Comparison of ENCODE assay signal across 7 cellular contexts in the genomic region with DNA sequence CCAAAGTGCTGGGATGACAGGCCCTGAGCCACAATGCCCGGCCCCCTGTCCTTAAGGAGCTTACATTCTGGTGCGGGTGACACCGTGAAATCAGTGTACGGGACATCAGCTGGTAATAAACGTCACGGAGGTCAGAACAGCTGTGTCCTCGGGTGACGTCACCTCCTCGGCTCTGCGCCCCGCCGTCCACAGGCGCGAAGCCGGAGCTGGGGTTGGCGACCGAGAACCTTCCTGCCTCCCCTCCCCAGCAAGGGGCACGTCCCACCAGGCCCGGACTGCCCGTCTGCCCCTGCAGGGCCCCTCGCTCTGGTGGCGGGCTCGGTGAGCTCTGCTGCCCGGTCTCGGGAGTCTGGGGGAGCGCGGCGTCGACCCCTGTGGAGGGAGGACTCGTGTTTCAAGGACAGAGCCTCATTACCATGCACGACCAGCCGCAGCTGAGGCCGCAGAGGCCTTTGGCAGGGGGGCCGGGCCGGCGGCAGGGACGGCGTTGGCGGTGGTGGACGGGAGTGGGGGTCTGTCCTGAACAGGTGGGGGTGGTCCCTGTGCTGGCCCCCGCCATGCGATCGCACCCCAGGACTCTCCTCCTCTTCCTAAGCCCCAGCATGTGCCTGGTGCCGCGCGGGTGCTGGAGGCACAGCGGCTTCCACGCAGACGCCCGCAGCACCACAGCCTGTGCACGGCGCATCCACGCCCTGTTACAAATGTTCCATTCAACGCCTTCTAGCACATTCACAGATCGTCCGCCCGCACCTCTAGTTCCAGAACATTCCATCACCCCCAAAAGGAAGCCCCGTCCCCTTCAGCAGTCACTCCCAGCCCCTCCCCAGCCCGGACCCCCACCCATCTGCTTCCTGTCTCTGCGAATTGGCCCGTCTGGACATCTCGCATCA. TPM values are rescaled to one million over a fixed set of nuclear protein-coding genes. Genes with fewer than 3 reads are reported as not detected.
DNase-seq lines count a peak whose midpoint lies in the region; ATAC-seq, FAIRE-seq and TF ChIP-seq lines count a peak whose summit lies in the region.
"Had no signal": no experiment of that assay in that cellular context is flagged by ENCODE, and none has a peak within 500 bp of the region (broad histone marks: within the 10 kb centered on the region; RNA-seq: fewer than 3 reads in every experiment).

No MANE protein-coding gene starts in this region.

- H3K27ac ChIP-seq in CD4-positive, alpha-beta memory T cell (ENCODE audit: low read depth, low read length) = no peak overlapping the region
- H3K27ac ChIP-seq in GM12878 (ENCODE audit: control insufficient read depth, insufficient read depth) (no peak overlapping the region), right lobe of liver (no peak overlapping the region), prostate gland (no peak overlapping the region), OCI-LY7 (ENCODE audit: low read depth, low read length, poor library complexity, severe bottlenecking) (no peak overlapping the region)

- H3K27me3 Mint-ChIP-seq in CD4-positive, alpha-beta memory T cell = peaks cover 10 to 24% of the 10 kb centered on the region in 2 donors

- H3K9me3 ChIP-seq in CD4-positive, alpha-beta memory T cell (ENCODE audit: control insufficient read depth in 1 of 2, low read length in 2 of 2) = no peaks in the 10 kb centered on the region
- no peaks in the 10 kb centered on the region for H3K9me3 ChIP-seq in GM12878 (replicated peaks; ENCODE audit: control insufficient read depth, insufficient read depth, low read length)
- no peaks in the 10 kb centered on the region for H3K9me3 ChIP-seq in right lobe of liver
- no peaks in the 10 kb centered on the region for H3K9me3 ChIP-seq in prostate gland
- H3K9me3 ChIP-seq in OCI-LY7 (ENCODE audit: low read length) = no peaks in the 10 kb centered on the region

- 8% methylated on average over 55 of the region's 62 CpGs for WGBS in GM12878 (ENCODE audit: insufficient coverage, insufficient replicate concordance, low lambda C conversion rate, missing lambda C conversion rate)
- WGBS in right lobe of liver (ENCODE audit: insufficient coverage, low coverage, low lambda C conversion rate, missing lambda C conversion rate) = 21% methylated on average over 17 of the region's 62 CpGs
- WGBS in prostate gland = 23% methylated on average over 56 of the region's 62 CpGs

- BruUV-seq in GM12878 (replicated peaks; lab: Mats Ljungman, UMichigan) (no TSS peak), OCI-LY7 (replicated peaks; lab: Mats Ljungman, UMichigan) (no TSS peak)

- H3K27me3 ChIP-seq in CD4-positive, alpha-beta memory T cell (ENCODE audit: insufficient read depth, low read length) = peaks cover 19% of the 10 kb centered on the region
- peaks cover 9 to 15% of the 10 kb centered on the region in 2 experiments for H3K27me3 ChIP-seq in GM12878 (replicated peaks in 1 of 2; ENCODE audit: control insufficient read depth in 2 of 2, insufficient read depth in 2 of 2, low read length in 1 of 2)
- no peaks in the 10 kb centered on the region for H3K27me3 ChIP-seq in right lobe of liver
- H3K27me3 ChIP-seq in prostate gland (replicated peaks; ENCODE audit: insufficient read depth) = peaks cover 11% of the 10 kb centered on the region

- peaks cover 0 to 2% (median 0%) of the 10 kb centered on the region in 8 donors for H3K9me3 Mint-ChIP-seq in CD4-positive, alpha-beta memory T cell

- H3K9me2 ChIP-seq in OCI-LY7 (ENCODE audit: insufficient read depth, low read length) = no peaks in the 10 kb centered on the region

- TF ChIP-seq RAD21 in GM12878 (IDR thresholded peaks at IDR 0.05; ENCODE audit: insufficient read depth, low read depth, low read length) = no peak

- SMC1A ChIA-PET in GM12878 (lab: Charles Lee; ENCODE audit: uncharacterized antibody, unreplicated experiment) = interaction anchor here (1.1 to 1.6 kb wide), 2 partner anchors 13 to 90 kb away, joined by 3 to 6 read pairs; no protein-coding TSS in a partner anchor

- no peak for FAIRE-seq in GM12878 (lab: Jason Lieb, UNC)

- no peaks in the 10 kb centered on the region for H3K36me3 ChIP-seq in CD4-positive, alpha-beta memory T cell (ENCODE audit: insufficient read depth, low read length)
- H3K36me3 ChIP-seq in GM12878 (ENCODE audit: control insufficient read depth in 2 of 2, insufficient read depth in 2 of 2, low read length in 1 of 2) = no peaks in the 10 kb centered on the region
- no peaks in the 10 kb centered on the region for H3K36me3 ChIP-seq in right lobe of liver
- H3K36me3 ChIP-seq in prostate gland = no peaks in the 10 kb centered on the region
- no peaks in the 10 kb centered on the region for H3K36me3 ChIP-seq in OCI-LY7 (ENCODE audit: insufficient read depth, low read length)

- H2AFZ ChIP-seq in GM12878 (ENCODE audit: control insufficient read depth, low read depth, low read length) (no peak overlapping the region), OCI-LY7 (ENCODE audit: low read length) (no peak overlapping the region)

- H3K4me3 Mint-ChIP-seq in CD4-positive, alpha-beta memory T cell = peak overlapping the region in 7 of 8 donors; percentile 48 to 80 (median 65)

- in situ Hi-C loops in GM12878 (cut with MboI) = no loop called here

- H3K4me2 ChIP-seq in GM12878 (ENCODE audit: control insufficient read depth, insufficient read depth) = no peak overlapping the region
- no peak overlapping the region for H3K4me2 ChIP-seq in OCI-LY7 (ENCODE audit: low read length)

- no peak for TF ChIP-seq CTCF in GM12878 (IDR thresholded peaks at IDR 0.05 in 2 of 3, conservative IDR thresholded peaks at IDR 0.05 in 1 of 3; ENCODE audit: control insufficient read depth in 2 of 3, extremely low read depth in 1 of 3, insufficient read depth in 1 of 3, low read depth in 3 of 3, low read length in 3 of 3)
- no peak for TF ChIP-seq CTCF in right lobe of liver (IDR thresholded peaks at IDR 0.05)
- TF ChIP-seq CTCF in prostate gland (IDR thresholded peaks at IDR 0.05) = no peak
- TF ChIP-seq CTCF in OCI-LY7 (conservative IDR thresholded peaks at IDR 0.05; ENCODE audit: low read length) = no peak

- CTCF ChIA-PET in CD4-positive, alpha-beta memory T cell (lab: Charles Lee; ENCODE audit: partially characterized antibody) = no interaction called here
- CTCF ChIA-PET in GM12878 (lab: Yijun Ruan, JAX) = interaction anchor here (0.6 kb wide), 2 partner anchors 125 to 729 kb away, joined by 3 read pairs; a partner anchor contains a TSS
- CTCF ChIA-PET in OCI-LY7 (lab: Charles Lee; ENCODE audit: unreplicated experiment) = no interaction called here

- peaks cover 2 to 19% (median 9%) of the 10 kb centered on the region in 4 donors for H3K4me1 Mint-ChIP-seq in CD4-positive, alpha-beta memory T cell

- H3K4me1 ChIP-seq in CD4-positive, alpha-beta memory T cell (ENCODE audit: insufficient read depth, low read length) = peaks cover 9% of the 10 kb centered on the region
- peaks cover 3% of the 10 kb centered on the region; the same call in 1 of the 2 replicates for H3K4me1 ChIP-seq in GM12878 (ENCODE audit: control insufficient read depth, insufficient read depth, low read length)
- H3K4me1 ChIP-seq in right lobe of liver = no peaks in the 10 kb centered on the region
- no peaks in the 10 kb centered on the region for H3K4me1 ChIP-seq in prostate gland (replicated peaks)
- peaks cover 10% of the 10 kb centered on the region for H3K4me1 ChIP-seq in OCI-LY7 (ENCODE audit: insufficient read depth, low read length, poor library complexity, severe bottlenecking)

- POLR2A ChIA-PET in CD4-positive, alpha-beta memory T cell (lab: Charles Lee; ENCODE audit: partially characterized antibody) = interaction anchor here (0.9 to 2.1 kb wide), 7 partner anchors 11 to 67 kb away, joined by 3 to 10 read pairs (median 4); a partner anchor contains a TSS
- POLR2A ChIA-PET in GM12878 (lab: Charles Lee) (interaction anchor here (0.6 kb wide), 3 partner anchors 26 to 71 kb away, joined by 3 to 5 read pairs (median 4); a partner anchor contains a TSS), OCI-LY7 (lab: Charles Lee) (interaction anchor here (0.8 kb wide), 1 partner anchor 15 kb away, joined by 5 read pairs; no protein-coding TSS in a partner anchor)

- TF ChIP-seq EP300 in GM12878 (IDR thresholded peaks at IDR 0.05; ENCODE audit: borderline replicate concordance in 1 of 2, control insufficient read depth in 1 of 2, low read depth in 2 of 2, low read length in 2 of 2) = no peak

- H3K9ac ChIP-seq in GM12878 (ENCODE audit: control insufficient read depth, insufficient read depth, low read length) = no peak overlapping the region

- peak in 1 of 5 donors; percentile 21 for DNase-seq in CD4-positive, alpha-beta memory T cell
- DNase-seq in GM12878 (ENCODE audit: low read depth, low spot score) = no peak
- peak in 1 of 3 donors; percentile 51 for DNase-seq in right lobe of liver
- no peak for DNase-seq in prostate gland (ENCODE audit: low spot score)
- DNase-seq in OCI-LY7 (ENCODE audit: low spot score) = no peak

- intact Hi-C loops in CD4-positive, alpha-beta memory T cell (cut with micrococcal nuclease) = no loop called here
- intact Hi-C loops in GM12878 (cut with micrococcal nuclease; ENCODE audit: unreplicated experiment) = no loop called here
- intact Hi-C loops in right lobe of liver (cut with DNase I) = no loop called here
- intact Hi-C loops in prostate gland (cut with DNase I) = no loop called here
- intact Hi-C loops in OCI-LY7 (cut with micrococcal nuclease; ENCODE audit: unreplicated experiment) = no loop called here

- H3K79me2 ChIP-seq in GM12878 (ENCODE audit: control insufficient read depth, insufficient read depth, low read length) (no peaks in the 10 kb centered on the region), OCI-LY7 (ENCODE audit: insufficient read depth, low read depth, low read length) (no peaks in the 10 kb centered on the region)

- H3K36me3 Mint-ChIP-seq in CD4-positive, alpha-beta memory T cell = no peaks in the 10 kb centered on the region

- RAD21 ChIA-PET in GM12878 (lab: Charles Lee; ENCODE audit: unreplicated experiment) = no interaction called here

- peak overlapping the region in 1 of 7 donors; percentile 57 for H3K27ac Mint-ChIP-seq in CD4-positive, alpha-beta memory T cell

- ATAC-seq in GM12878 (peak; percentile 56), right lobe of liver (peak; percentile 26 to 61 (median 46)), GM19351 (IDR thresholded peaks at IDR 0.05; ENCODE audit: unreplicated experiment) (no peak)

- peak; percentile 41 for TF ChIP-seq POLR2A in GM12878 (IDR thresholded peaks at IDR 0.05; ENCODE audit: low read depth, low read length)
- no peak for TF ChIP-seq POLR2A in right lobe of liver (IDR thresholded peaks at IDR 0.05)
- TF ChIP-seq POLR2A in prostate gland (IDR thresholded peaks at IDR 0.05) = no peak

- no peaks in the 10 kb centered on the region for H4K20me1 ChIP-seq in GM12878 (ENCODE audit: control insufficient read depth, insufficient read depth)
- H4K20me1 ChIP-seq in OCI-LY7 (ENCODE audit: insufficient read depth, low read length) = no peaks in the 10 kb centered on the region

- H3K4me3 ChIP-seq in CD4-positive, alpha-beta memory T cell (ENCODE audit: low read length in 2 of 2) = no peak overlapping the region
- H3K4me3 ChIP-seq in GM12878 (no peak overlapping the region), right lobe of liver (no peak overlapping the region), prostate gland (no peak overlapping the region), OCI-LY7 (ENCODE audit: low read depth, low read length, poor library complexity, severe bottlenecking) (no peak overlapping the region)

RNA-seq across cellular contexts. Expression of a gene that starts 5.4 kb away (rescaled TPM):
- under 1 TPM; 0.73 to 0.75 TPM for total RNA-seq in CD4-positive, alpha-beta memory T cell
- 1 to 10 TPM in 1 of 2 donors, under 1 TPM in 1; 0.46 to 7.1 TPM for polyA plus RNA-seq in CD4-positive, alpha-beta memory T cell
- total RNA-seq in GM12878 (2013; cell fraction: nucleolus; rRNA removed) = 0.31 TPM in 1 of 2 replicates, not detected in the other
- total RNA-seq in GM12878 (2014; rRNA removed) (0.22 and 0.40 TPM in 2 replicates), GM12878 (2014; rRNA removed; fragmentation: Illumina TruSeq; extraction: Trizol) (0.09 TPM in 1 of 2 replicates, not detected in the other), GM12878 (2021) (0.27 and 0.33 TPM in 2 replicates), right lobe of liver (not detected), prostate gland (under 1 TPM in 1 of 2 donors, not detected in 1; 0.68 TPM), OCI-LY7 (2022) (0.13 and 0.17 TPM in 2 replicates)
- 0.21 TPM for polyA plus RNA-seq in GM12878 (2011; ENCODE audit: low read depth)
- polyA plus RNA-seq in GM12878 (2011; rRNA removed) (not detected in 2 replicates), GM12878 (2014; fragmentation: Illumina TruSeq; extraction: Trizol) (not detected in 2 replicates), GM12878 (2014; fragmentation: Nextera tagmentation; extraction: Ambion mirVana) (not detected), GM12878 (2014; rRNA removed) (0.05 and 0.09 TPM in 2 replicates), GM12878 (2016; fragmentation: Nextera tagmentation; extraction: Ambion mirVana) (1 to 10 TPM; 1.2 to 2.0 TPM)
- polyA plus RNA-seq in GM12878 (2011; cell fraction: cytosol; rRNA removed) = not detected in 2 replicates
- 0.06 TPM in 1 of 2 replicates, not detected in the other for polyA plus RNA-seq in GM12878 (2011; cell fraction: nucleus; rRNA removed)
- polyA plus RNA-seq in GM12878 (2012) = 1.5 and 1.8 TPM in 2 replicates
- not detected in 2 replicates for polyA minus RNA-seq in GM12878 (2011; rRNA and poly(A)+ RNA removed)
- not detected in 2 replicates for polyA minus RNA-seq in GM12878 (2011; cell fraction: cytosol; rRNA and poly(A)+ RNA removed)
- not detected in 2 replicates for polyA minus RNA-seq in GM12878 (2011; cell fraction: nucleus; rRNA and poly(A)+ RNA removed)
- 0.33 and 0.38 TPM in 2 replicates for total RNA-seq in OCI-LY7 (2014; rRNA removed; shearing (Covaris generic))

RNA-seq across cellular contexts. Expression of a gene that starts 20.6 kb away (rescaled TPM):
- total RNA-seq in CD4-positive, alpha-beta memory T cell = under 1 TPM in 1 of 2 experiments, not detected in 1; 0.11 TPM
- polyA plus RNA-seq in CD4-positive, alpha-beta memory T cell = under 1 TPM; 0.07 TPM
- not detected in 2 replicates for total RNA-seq in GM12878 (2013; cell fraction: nucleolus; rRNA removed)
- not detected in 2 replicates for total RNA-seq in GM12878 (2014; rRNA removed)
- total RNA-seq in GM12878 (2014; rRNA removed; fragmentation: Illumina TruSeq; extraction: Trizol) = not detected in 2 replicates
- 0.10 and 0.13 TPM in 2 replicates for total RNA-seq in GM12878 (2021)
- polyA plus RNA-seq in GM12878 (2011; ENCODE audit: low read depth) = 0.09 TPM
- 0.03 TPM in 1 of 2 replicates, not detected in the other for polyA plus RNA-seq in GM12878 (2011; rRNA removed)
- polyA plus RNA-seq in GM12878 (2011; cell fraction: cytosol; rRNA removed) = not detected in 2 replicates
- 0.06 and 0.19 TPM in 2 replicates for polyA plus RNA-seq in GM12878 (2011; cell fraction: nucleus; rRNA removed)
- 0.25 and 1.1 TPM in 2 replicates for polyA plus RNA-seq in GM12878 (2012)
- polyA plus RNA-seq in GM12878 (2014; fragmentation: Illumina TruSeq; extraction: Trizol) = not detected in 2 replicates
- polyA plus RNA-seq in GM12878 (2014; fragmentation: Nextera tagmentation; extraction: Ambion mirVana) = not detected
- polyA plus RNA-seq in GM12878 (2014; rRNA removed) = not detected in 2 replicates
- polyA plus RNA-seq in GM12878 (2016; fragmentation: Nextera tagmentation; extraction: Ambion mirVana) = under 1 TPM in 1 of 2 experiments, not detected in 1; 0.05 TPM
- polyA minus RNA-seq in GM12878 (2011; rRNA and poly(A)+ RNA removed) = 0.05 TPM in 1 of 2 replicates, not detected in the other
- polyA minus RNA-seq in GM12878 (2011; cell fraction: cytosol; rRNA and poly(A)+ RNA removed) = 0.52 TPM in 1 of 2 replicates, not detected in the other
- 0.12 and 0.19 TPM in 2 replicates for polyA minus RNA-seq in GM12878 (2011; cell fraction: nucleus; rRNA and poly(A)+ RNA removed)
- total RNA-seq in right lobe of liver = under 1 TPM; 0.07 to 0.49 (median 0.36) TPM
- under 1 TPM; 0.27 to 0.80 TPM for total RNA-seq in prostate gland
- total RNA-seq in OCI-LY7 (2014; rRNA removed; shearing (Covaris generic)) = not detected in 2 replicates
- 0.18 TPM in 1 of 2 replicates, not detected in the other for total RNA-seq in OCI-LY7 (2022)
- total RNA-seq: Daoy had no signal

RNA-seq across cellular contexts. Expression of a gene that starts 25.8 kb away (rescaled TPM):
- total RNA-seq in CD4-positive, alpha-beta memory T cell = 100 to 1,000 TPM; 107 to 108 TPM
- polyA plus RNA-seq in CD4-positive, alpha-beta memory T cell = 100 to 1,000 TPM; 165 to 171 TPM
- 45.9 and 51.4 TPM in 2 replicates for total RNA-seq in GM12878 (2013; cell fraction: nucleolus; rRNA removed)
- total RNA-seq in GM12878 (2014; rRNA removed) (253 and 300 TPM in 2 replicates), GM12878 (2014; rRNA removed; fragmentation: Illumina TruSeq; extraction: Trizol) (138 and 148 TPM in 2 replicates), GM12878 (2021) (205 and 211 TPM in 2 replicates), right lobe of liver (10 to 100 TPM; 22.4 to 64.2 (median 28.2) TPM), prostate gland (100 to 1,000 TPM; 125 to 135 TPM), OCI-LY7 (2022) (164 and 170 TPM in 2 replicates)
- polyA plus RNA-seq in GM12878 (2011; ENCODE audit: low read depth) = 98.2 TPM
- polyA plus RNA-seq in GM12878 (2011; rRNA removed) (193 and 274 TPM in 2 replicates), GM12878 (2014; fragmentation: Illumina TruSeq; extraction: Trizol) (34.5 and 107 TPM in 2 replicates), GM12878 (2014; fragmentation: Nextera tagmentation; extraction: Ambion mirVana) (100 to 1,000 TPM in 1 of 2 experiments, 10 to 100 TPM in 1; 24.4 to 108 TPM), GM12878 (2014; rRNA removed) (424 and 461 TPM in 2 replicates), GM12878 (2016; fragmentation: Nextera tagmentation; extraction: Ambion mirVana) (100 to 1,000 TPM; 230 to 273 TPM)
- 844 and 891 TPM in 2 replicates for polyA plus RNA-seq in GM12878 (2011; cell fraction: cytosol; rRNA removed)
- 249 and 315 TPM in 2 replicates for polyA plus RNA-seq in GM12878 (2011; cell fraction: nucleus; rRNA removed)
- 198 and 208 TPM in 2 replicates for polyA plus RNA-seq in GM12878 (2012)
- 28.5 and 60.2 TPM in 2 replicates for polyA minus RNA-seq in GM12878 (2011; rRNA and poly(A)+ RNA removed)
- 29.9 and 45.0 TPM in 2 replicates for polyA minus RNA-seq in GM12878 (2011; cell fraction: cytosol; rRNA and poly(A)+ RNA removed)
- 22.7 and 39.3 TPM in 2 replicates for polyA minus RNA-seq in GM12878 (2011; cell fraction: nucleus; rRNA and poly(A)+ RNA removed)
- total RNA-seq in OCI-LY7 (2014; rRNA removed; shearing (Covaris generic)) = 288 and 321 TPM in 2 replicates

RNA-seq across cellular contexts. Expression of a gene that starts 25.9 kb away (rescaled TPM):
- total RNA-seq in CD4-positive, alpha-beta memory T cell = 10 to 100 TPM; 76.8 to 82.8 TPM
- polyA plus RNA-seq in CD4-positive, alpha-beta memory T cell = 1 to 10 TPM; 6.2 to 9.4 TPM
- total RNA-seq in GM12878 (2013; cell fraction: nucleolus; rRNA removed) = 82.8 and 104 TPM in 2 replicates
- total RNA-seq in GM12878 (2014; rRNA removed) = 19.2 and 26.0 TPM in 2 replicates
- 6.4 and 7.8 TPM in 2 replicates for total RNA-seq in GM12878 (2014; rRNA removed; fragmentation: Illumina TruSeq; extraction: Trizol)
- total RNA-seq in GM12878 (2021) = 47.6 and 56.5 TPM in 2 replicates
- polyA plus RNA-seq in GM12878 (2011; ENCODE audit: low read depth) = 8.4 TPM
- 7.6 and 10.6 TPM in 2 replicates for polyA plus RNA-seq in GM12878 (2011; rRNA removed)
- polyA plus RNA-seq in GM12878 (2011; cell fraction: cytosol; rRNA removed) = 13.2 and 26.4 TPM in 2 replicates
- 267 and 374 TPM in 2 replicates for polyA plus RNA-seq in GM12878 (2011; cell fraction: nucleus; rRNA removed)
- 32.7 and 43.4 TPM in 2 replicates for polyA plus RNA-seq in GM12878 (2012)
- polyA plus RNA-seq in GM12878 (2014; fragmentation: Illumina TruSeq; extraction: Trizol) = 2.1 and 5.0 TPM in 2 replicates
- polyA plus RNA-seq in GM12878 (2014; fragmentation: Nextera tagmentation; extraction: Ambion mirVana) = under 1 TPM; 0.29 to 0.40 TPM
- 55.5 and 65.7 TPM in 2 replicates for polyA plus RNA-seq in GM12878 (2014; rRNA removed)
- 10 to 100 TPM; 33.8 to 34.7 TPM for polyA plus RNA-seq in GM12878 (2016; fragmentation: Nextera tagmentation; extraction: Ambion mirVana)
- polyA minus RNA-seq in GM12878 (2011; rRNA and poly(A)+ RNA removed) = 3.7 and 13.1 TPM in 2 replicates
- polyA minus RNA-seq in GM12878 (2011; cell fraction: cytosol; rRNA and poly(A)+ RNA removed) = 5.3 TPM in 2 replicates
- 23.8 and 34.3 TPM in 2 replicates for polyA minus RNA-seq in GM12878 (2011; cell fraction: nucleus; rRNA and poly(A)+ RNA removed)
- 10 to 100 TPM; 11.8 to 39.8 (median 26.5) TPM for total RNA-seq in right lobe of liver
- total RNA-seq in prostate gland = 10 to 100 TPM; 54.0 to 87.1 TPM
- 96.9 and 106 TPM in 2 replicates for total RNA-seq in OCI-LY7 (2014; rRNA removed; shearing (Covaris generic))
- 185 and 191 TPM in 2 replicates for total RNA-seq in OCI-LY7 (2022)

RNA-seq across cellular contexts. Expression of a gene that starts 46.3 kb away (rescaled TPM):
- 1 to 10 TPM; 1.3 to 1.5 TPM for total RNA-seq in CD4-positive, alpha-beta memory T cell
- polyA plus RNA-seq in CD4-positive, alpha-beta memory T cell = 1 to 10 TPM; 1.1 to 1.7 TPM
- not detected in 2 replicates for total RNA-seq in GM12878 (2013; cell fraction: nucleolus; rRNA removed)
- not detected in 2 replicates for total RNA-seq in GM12878 (2014; rRNA removed)
- total RNA-seq in GM12878 (2014; rRNA removed; fragmentation: Illumina TruSeq; extraction: Trizol) = not detected in 2 replicates
- total RNA-seq in GM12878 (2021) = 0.41 and 0.43 TPM in 2 replicates
- not detected for polyA plus RNA-seq in GM12878 (2011; ENCODE audit: low read depth)
- polyA plus RNA-seq in GM12878 (2011; rRNA removed) = not detected in 2 replicates
- polyA plus RNA-seq in GM12878 (2011; cell fraction: cytosol; rRNA removed) = 0.10 TPM in 1 of 2 replicates, not detected in the other
- 0.13 TPM in 1 of 2 replicates, not detected in the other for polyA plus RNA-seq in GM12878 (2011; cell fraction: nucleus; rRNA removed)
- polyA plus RNA-seq in GM12878 (2012) = 0.90 and 2.8 TPM in 2 replicates
- not detected in 2 replicates for polyA plus RNA-seq in GM12878 (2014; fragmentation: Illumina TruSeq; extraction: Trizol)
- not detected for polyA plus RNA-seq in GM12878 (2014; fragmentation: Nextera tagmentation; extraction: Ambion mirVana)
- 0.14 TPM in 1 of 2 replicates, not detected in the other for polyA plus RNA-seq in GM12878 (2014; rRNA removed)
- polyA plus RNA-seq in GM12878 (2016; fragmentation: Nextera tagmentation; extraction: Ambion mirVana) = under 1 TPM; 0.49 to 0.91 TPM
- 0.72 TPM in 1 of 2 replicates, not detected in the other for polyA minus RNA-seq in GM12878 (2011; rRNA and poly(A)+ RNA removed)
- not detected in 2 replicates for polyA minus RNA-seq in GM12878 (2011; cell fraction: cytosol; rRNA and poly(A)+ RNA removed)
- polyA minus RNA-seq in GM12878 (2011; cell fraction: nucleus; rRNA and poly(A)+ RNA removed) = not detected in 2 replicates
- total RNA-seq in right lobe of liver = under 1 TPM in 3 of 6 experiments, not detected in 3; 0.28 to 0.81 (median 0.42) TPM
- under 1 TPM in 1 of 2 donors, not detected in 1; 0.96 TPM for total RNA-seq in prostate gland
- 0.44 and 1.5 TPM in 2 replicates for total RNA-seq in OCI-LY7 (2014; rRNA removed; shearing (Covaris generic))
- total RNA-seq in OCI-LY7 (2022) = 13.8 and 15.9 TPM in 2 replicates
